Comparison of ENCODE assay signal across 8 cellular contexts in the genomic region with DNA sequence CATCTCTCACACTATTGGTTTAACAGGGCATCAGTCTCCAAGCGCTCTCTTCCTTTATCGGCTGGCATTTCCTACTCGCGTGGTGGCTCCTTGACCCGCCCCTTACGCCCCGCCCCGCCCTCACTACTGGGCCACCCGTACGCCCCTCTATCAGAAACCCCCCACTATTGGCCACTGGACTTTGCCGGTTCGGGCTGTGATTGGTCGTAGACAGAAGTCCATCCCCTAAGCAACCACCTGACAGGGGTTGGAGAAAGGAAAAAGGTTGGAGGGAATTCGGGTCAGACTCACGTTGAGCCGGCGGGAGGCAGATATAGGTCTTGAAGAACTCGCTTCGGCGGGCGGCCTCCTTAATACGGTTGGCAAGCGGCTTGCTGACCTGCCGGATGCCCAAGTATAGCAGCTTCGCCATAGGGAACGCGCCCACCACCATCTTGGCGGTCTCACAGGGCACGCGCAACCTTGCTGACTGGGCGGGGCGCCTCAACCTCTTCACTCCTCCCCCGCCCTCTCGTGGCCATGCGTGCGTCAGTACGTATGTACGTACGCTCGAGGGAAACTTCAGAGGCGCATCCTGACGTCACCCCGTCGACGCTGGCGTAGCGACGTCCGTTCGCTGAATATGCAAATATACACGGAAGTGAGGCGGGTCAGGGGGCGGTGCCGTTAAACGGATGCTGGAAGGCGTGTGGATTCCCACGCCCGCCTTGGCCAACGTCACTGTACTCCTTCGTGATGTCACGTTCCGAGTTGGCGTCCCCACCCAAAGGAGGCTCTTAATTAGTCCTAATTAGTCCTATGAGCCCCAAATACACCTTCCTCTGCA. TPM values are rescaled to one million over a fixed set of nuclear protein-coding genes. Genes with fewer than 3 reads are reported as not detected.
DNase-seq lines count a peak whose midpoint lies in the region; ATAC-seq and TF ChIP-seq lines count a peak whose summit lies in the region.

A gene (minus strand): TSS at position 471 of the 826 bp plus-strand sequence. CDS start 38 bp downstream, at position 433.

- DNase-seq in DMS53 treated with DMSO at 0.1 percent for 48 hours (lab: John Stamatoyannopoulos, UW; ENCODE audit: unreplicated experiment), result peak; percentile 90
- peak; percentile 100 for DNase-seq in Peyer's patch
- DNase-seq in activated T-cell treated with anti-CD3 and anti-CD28 coated beads, Interleukin-2, amount 50 U/mL, for 48 hours, result peak; percentile 98 to 99
- DNase-seq in stimulated activated CD8-positive, alpha-beta memory T cell treated with anti-CD3 and anti-CD28 coated beads, Interleukin-7, amount 100 ng/mL, for 24 hours (ENCODE audit: low read depth), result peak; percentile 99

- H3K4me2 ChIP-seq in KMS-11, result peak within 1 kb of the TSS; percentile 96

- H3K27ac ChIP-seq in KMS-11 (peak within 1 kb of the TSS; percentile 78), Peyer's patch (peak within 1 kb of the TSS; percentile 96 to 99 (median 98)), muscle layer of colon (ENCODE audit: low read depth, low read length) (peak within 1 kb of the TSS; percentile 88)

- H3K27me3 ChIP-seq in KMS-11 (ENCODE audit: insufficient read depth, low read depth), result peaks cover 8% of the 10 kb centered on the region; the same call in 1 of the 2 replicates
- no peaks in the 10 kb centered on the region for H3K27me3 ChIP-seq in Peyer's patch
- H3K27me3 ChIP-seq in muscle layer of colon (ENCODE audit: control insufficient read depth in 1 of 2, insufficient read depth in 2 of 2, low read length in 2 of 2), result no peaks in the 10 kb centered on the region

- no peaks in the 10 kb centered on the region for H4K20me1 ChIP-seq in KMS-11 (ENCODE audit: insufficient read depth)

- ATAC-seq in GM21737 (IDR thresholded peaks at IDR 0.05; ENCODE audit: unreplicated experiment) (peak; percentile 87), esophagus mucosa (peak; percentile 95)

- H3K36me3 ChIP-seq in KMS-11 (ENCODE audit: insufficient read depth) (no peaks in the 10 kb centered on the region), Peyer's patch (no peaks in the 10 kb centered on the region), muscle layer of colon (ENCODE audit: insufficient read depth, low read length) (no peaks in the 10 kb centered on the region)

- no peaks in the 10 kb centered on the region for H3K9me3 ChIP-seq in Peyer's patch
- H3K9me3 ChIP-seq in muscle layer of colon (ENCODE audit: low read length), result no peaks in the 10 kb centered on the region

- H2AFZ ChIP-seq in KMS-11 (ENCODE audit: low read depth), result peak within 1 kb of the TSS; percentile 94

- peaks cover 22% of the 10 kb centered on the region for H3K4me1 ChIP-seq in KMS-11 (ENCODE audit: low read depth, poor library complexity, severe bottlenecking)
- peaks cover 0 to 12% (median 0%) of the 10 kb centered on the region in 4 donors for H3K4me1 ChIP-seq in Peyer's patch
- H3K4me1 ChIP-seq in muscle layer of colon (ENCODE audit: insufficient read depth, low read length), result peaks cover 7% of the 10 kb centered on the region

- peak; percentile 67 to 76 for TF ChIP-seq POLR2A in Peyer's patch (IDR thresholded peaks at IDR 0.05)

- peak within 1 kb of the TSS; percentile 75 for H3K9ac ChIP-seq in KMS-11
- H3K9ac ChIP-seq in muscle layer of colon (ENCODE audit: low read length), result peak within 1 kb of the TSS; percentile 98

- H3K79me2 ChIP-seq in KMS-11 (ENCODE audit: insufficient read depth, low read depth), result peaks cover 22% of the 10 kb centered on the region

- peak; percentile 46; the same call in 1 of the 2 replicates for TF ChIP-seq CTCF in KMS-11 (conservative IDR thresholded peaks at IDR 0.05; ENCODE audit: low read depth, low read length)
- TF ChIP-seq CTCF in Peyer's patch (IDR thresholded peaks at IDR 0.05), result peak in 1 of 6 experiments; percentile 11

- H3K4me3 ChIP-seq in KMS-11 (IDR thresholded peaks at IDR 0.05; ENCODE audit: insufficient read depth, low read depth, low read length), result no peak within 1 kb of the TSS
- peak within 1 kb of the TSS; percentile 61 to 78 (median 74) for H3K4me3 ChIP-seq in Peyer's patch
- H3K4me3 ChIP-seq in muscle layer of colon (ENCODE audit: low read depth in 1 of 2, low read length in 2 of 2), result peak within 1 kb of the TSS; percentile 56 to 83

RNA-seq across cellular contexts. Expression of the gene that starts here (rescaled TPM):
- total RNA-seq in Peyer's patch (10 to 100 TPM in 3 of 4 donors, 1 to 10 TPM in 1; 5.0 to 26.6 (median 13.6) TPM), esophagus mucosa (10.0 TPM)
